ENCODE assay signal across 22 cellular contexts in genomic region chr13:43298799-43299198, GRCh38.
A peak's percentile ranks its signal among the peaks of the same experiment; 100 is the strongest.
DNase-seq lines count a peak whose midpoint lies in the region; ATAC-seq, FAIRE-seq and TF ChIP-seq lines count a peak whose summit lies in the region.
"Had no signal": no experiment of that assay in that cellular context is flagged by ENCODE, and none has a peak within 500 bp of the region (broad histone marks: within the 10 kb centered on the region; RNA-seq: fewer than 3 reads in every experiment).

No MANE protein-coding gene starts in this region.

- H3K9me3 ChIP-seq in keratinocyte (ENCODE audit: control insufficient read depth, low read depth, low read length), result no peaks in the 10 kb centered on the region
- no peaks in the 10 kb centered on the region for H3K9me3 ChIP-seq in CD8-positive, alpha-beta memory T cell (ENCODE audit: low read length)
- H3K9me3 ChIP-seq: neutrophil, SK-N-SH had no signal

- H3K36me3 ChIP-seq in keratinocyte (ENCODE audit: control insufficient read depth in 2 of 2, extremely low read depth in 1 of 2, insufficient read depth in 2 of 2, low read length in 2 of 2), result no peaks in the 10 kb centered on the region
- H3K36me3 ChIP-seq in CD8-positive, alpha-beta memory T cell (ENCODE audit: insufficient read depth, low read length), result no peaks in the 10 kb centered on the region
- H3K36me3 ChIP-seq: neutrophil had no signal

- in situ Hi-C loops in G401 (cut with HindIII; ENCODE audit: low sequenced_read_pairs), result no loop called here

- POLR2A ChIA-PET in CD8-positive, alpha-beta memory T cell (lab: Charles Lee), result no interaction called here

- CTCF ChIA-PET in CD8-positive, alpha-beta memory T cell (lab: Charles Lee), result no interaction called here

- H3K79me2 ChIP-seq in keratinocyte (ENCODE audit: control insufficient read depth, insufficient read depth, low read length), result no peaks in the 10 kb centered on the region

- peaks cover 7 to 21% of the 10 kb centered on the region in 2 donors for H3K27me3 Mint-ChIP-seq in CD8-positive, alpha-beta memory T cell

- peak overlapping the region; percentile 39 for H2AFZ ChIP-seq in keratinocyte (ENCODE audit: control insufficient read depth, low read length)

- DNase-seq in DMS79 treated with DMSO at 0.1 percent for 48 hours (lab: John Stamatoyannopoulos, UW), result peak; percentile 33
- no peak for DNase-seq in DMS79 (lab: John Stamatoyannopoulos, UW)
- DNase-seq in G401 (ENCODE audit: low spot score), result peak; percentile 13
- DNase-seq in NCI-H524 treated with DMSO at 0.1 percent for 48 hours (lab: John Stamatoyannopoulos, UW), result peak; percentile 53
- DNase-seq in keratinocyte (ENCODE audit: low read depth, low spot score), result no peak
- DNase-seq in amniotic stem cell (lab: John Stamatoyannopoulos, UW), result no peak
- no peak for DNase-seq in CD8-positive, alpha-beta memory T cell
- DNase-seq: activated CD4-positive, alpha-beta T cell treated with anti-CD3 and anti-CD28 coated beads, Interleukin-2, amount 10 ng/mL, durations not matched to agents 7 days and 5 days; activated naive CD8-positive, alpha-beta T cell treated with anti-CD3 and anti-CD28 coated beads for 36 hours; effector CD8-positive, alpha-beta T cell; kidney glomerular epithelial cell; NCI-H1048; SK-N-SH; small intestine; stimulated activated naive B cell treated with anti-CD40 and anti-IgM and Interleukin-4, amounts not matched to agents 10 μg/mL and 1 μg/mL and 100 μg/mL, for 72 hours had no signal

- no peaks in the 10 kb centered on the region for H3K36me3 Mint-ChIP-seq in CD8-positive, alpha-beta memory T cell
- H3K36me3 Mint-ChIP-seq: activated naive CD8-positive, alpha-beta T cell treated with anti-CD3 and anti-CD28 coated beads for 36 hours; stimulated activated naive B cell treated with anti-CD40 and anti-IgM and Interleukin-4, amounts not matched to agents 10 μg/mL and 1 μg/mL and 100 μg/mL, for 72 hours had no signal

- peak overlapping the region in 2 of 3 experiments; percentile 5 to 9 for H3K4me3 ChIP-seq in keratinocyte (ENCODE audit: control insufficient read depth in 2 of 3, extremely low read depth in 1 of 3, insufficient read depth in 2 of 3, low read depth in 1 of 3, low read length in 3 of 3)
- no peak overlapping the region for H3K4me3 ChIP-seq in CD8-positive, alpha-beta memory T cell (ENCODE audit: low read length)
- H3K4me3 ChIP-seq: lung had no signal

- no peaks in the 10 kb centered on the region for H3K9me3 Mint-ChIP-seq in CD8-positive, alpha-beta memory T cell
- H3K9me3 Mint-ChIP-seq: activated CD4-positive, alpha-beta T cell treated with anti-CD3 and anti-CD28 coated beads, Interleukin-2, amount 10 ng/mL, durations not matched to agents 7 days and 5 days; activated naive CD8-positive, alpha-beta T cell treated with anti-CD3 and anti-CD28 coated beads for 36 hours; stimulated activated naive B cell treated with anti-CD40 and anti-IgM and Interleukin-4, amounts not matched to agents 10 μg/mL and 1 μg/mL and 100 μg/mL, for 72 hours had no signal

- peak overlapping the region; percentile 63 for H3K4me2 ChIP-seq in keratinocyte (ENCODE audit: control insufficient read depth, extremely low read depth, insufficient read depth, low read depth, low read length)
- H3K4me2 ChIP-seq: SK-N-SH had no signal

- H3K27ac ChIP-seq in keratinocyte (ENCODE audit: control insufficient read depth, insufficient read depth, low read length), result peak overlapping the region; percentile 15
- no peak overlapping the region for H3K27ac ChIP-seq in CD8-positive, alpha-beta memory T cell (ENCODE audit: low read depth, low read length)
- H3K27ac ChIP-seq: 22Rv1, HL-60, neutrophil had no signal

- H3K4me3 Mint-ChIP-seq in CD8-positive, alpha-beta memory T cell, result no peak overlapping the region
- H3K4me3 Mint-ChIP-seq: activated CD4-positive, alpha-beta T cell treated with anti-CD3 and anti-CD28 coated beads, Interleukin-2, amount 10 ng/mL, durations not matched to agents 7 days and 5 days; activated naive CD8-positive, alpha-beta T cell treated with anti-CD3 and anti-CD28 coated beads for 36 hours; stimulated activated naive B cell treated with anti-CD40 and anti-IgM and Interleukin-4, amounts not matched to agents 10 μg/mL and 1 μg/mL and 100 μg/mL, for 72 hours had no signal

- no peaks in the 10 kb centered on the region for H3K4me1 Mint-ChIP-seq in CD8-positive, alpha-beta memory T cell
- H3K4me1 Mint-ChIP-seq: activated CD4-positive, alpha-beta T cell treated with anti-CD3 and anti-CD28 coated beads, Interleukin-2, amount 10 ng/mL, durations not matched to agents 7 days and 5 days; activated naive CD8-positive, alpha-beta T cell treated with anti-CD3 and anti-CD28 coated beads for 36 hours; stimulated activated naive B cell treated with anti-CD40 and anti-IgM and Interleukin-4, amounts not matched to agents 10 μg/mL and 1 μg/mL and 100 μg/mL, for 72 hours had no signal

- peaks cover 18% of the 10 kb centered on the region for H3K4me1 ChIP-seq in keratinocyte (ENCODE audit: control insufficient read depth, extremely low read depth, insufficient read depth, low read length)
- H3K4me1 ChIP-seq in CD8-positive, alpha-beta memory T cell (ENCODE audit: insufficient read depth, low read length), result no peaks in the 10 kb centered on the region

- dilution Hi-C loops in keratinocyte (cut with MboI; ENCODE audit: extremely low pct_ligation_motif_present, low sequenced_read_pairs), result no loop called here

- no peak overlapping the region for H3K27ac Mint-ChIP-seq in CD8-positive, alpha-beta memory T cell
- H3K27ac Mint-ChIP-seq: activated CD4-positive, alpha-beta T cell treated with anti-CD3 and anti-CD28 coated beads, Interleukin-2, amount 10 ng/mL, durations not matched to agents 7 days and 5 days; activated naive CD8-positive, alpha-beta T cell treated with anti-CD3 and anti-CD28 coated beads for 36 hours; stimulated activated naive B cell treated with anti-CD40 and anti-IgM and Interleukin-4, amounts not matched to agents 10 μg/mL and 1 μg/mL and 100 μg/mL, for 72 hours had no signal

- no peak overlapping the region for H3K9ac ChIP-seq in keratinocyte (ENCODE audit: control insufficient read depth, extremely low read depth, insufficient read depth, low read length)
- H3K9ac ChIP-seq: SK-N-SH had no signal

- peak; percentile 87 for FAIRE-seq in keratinocyte (lab: Jason Lieb, UNC)
- FAIRE-seq: GM19239, HepG2, small intestine had no signal

- H3K9me1 ChIP-seq in keratinocyte (ENCODE audit: control insufficient read depth, extremely low read depth, insufficient read depth, low read length), result no peaks in the 10 kb centered on the region

- ATAC-seq in GM19395 (IDR thresholded peaks at IDR 0.05; ENCODE audit: unreplicated experiment), result no peak
- ATAC-seq: HepG2; stimulated activated naive B cell treated with anti-CD40 and anti-IgM and Interleukin-4, amounts not matched to agents 10 μg/mL and 1 μg/mL and 100 μg/mL, for 72 hours had no signal

- no peak for TF ChIP-seq CTCF in keratinocyte (optimal IDR thresholded peaks at IDR 0.05 in 1 of 3, IDR thresholded peaks at IDR 0.05 in 1 of 3, conservative IDR thresholded peaks at IDR 0.05 in 1 of 3; ENCODE audit: extremely low read depth in 1 of 3, insufficient read depth in 2 of 3, low read length in 3 of 3)

- H4K20me1 ChIP-seq in keratinocyte (ENCODE audit: control insufficient read depth, extremely low read depth, insufficient read depth, low read length), result no peaks in the 10 kb centered on the region

- H3K27me3 ChIP-seq in keratinocyte (ENCODE audit: control insufficient read depth, extremely low read depth, insufficient read depth, low read length), result no peaks in the 10 kb centered on the region
- H3K27me3 ChIP-seq in CD8-positive, alpha-beta memory T cell (ENCODE audit: insufficient read depth, low read length, poor library complexity, severe bottlenecking), result no peaks in the 10 kb centered on the region

Comparison
In these comparisons a context has a peak if more than half of its experiments do, and no peak if none do; other contexts are left out.
1. DNase-seq: peak in DMS79 treated with DMSO at 0.1 percent for 48 hours (single experiment), G401 (single experiment) and NCI-H524 treated with DMSO at 0.1 percent for 48 hours (single experiment); none in DMS79 (single experiment), keratinocyte (single experiment), amniotic stem cell (single experiment) and CD8-positive, alpha-beta memory T cell (0 of 5).